Comparison of ENCODE assay signal across 20 cellular contexts in the genomic region with DNA sequence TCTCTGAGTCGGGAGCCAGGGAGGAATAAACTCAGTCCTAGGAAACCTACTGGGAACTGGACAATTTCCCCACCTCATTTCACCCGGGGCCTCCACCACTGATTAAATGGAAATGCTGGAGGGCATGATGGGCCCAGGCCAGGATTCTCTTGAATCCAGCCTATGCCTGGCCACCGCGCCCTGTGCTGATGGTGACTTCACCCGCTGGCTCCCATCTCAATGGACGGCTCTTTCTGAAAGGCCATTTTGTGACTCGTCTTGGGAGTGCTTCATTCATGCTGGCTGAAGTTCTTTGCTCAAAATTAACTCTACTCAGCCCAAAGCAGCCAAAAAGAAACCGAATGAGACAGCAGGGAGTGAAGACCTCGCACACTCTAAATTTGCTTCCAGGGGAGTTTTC.
A peak's percentile ranks its signal among the peaks of the same experiment; 100 is the strongest.
DNase-seq lines count a peak whose midpoint lies in the region; ATAC-seq and TF ChIP-seq lines count a peak whose summit lies in the region.
"Had no signal": no experiment of that assay in that cellular context is flagged by ENCODE, and none has a peak within 500 bp of the region (broad histone marks: within the 10 kb centered on the region; RNA-seq: fewer than 3 reads in every experiment).

No MANE protein-coding gene starts in this region.

- ATAC-seq in HG03159 (IDR thresholded peaks at IDR 0.05; ENCODE audit: unreplicated experiment) = no peak
- no peak for ATAC-seq in CD8-positive, alpha-beta T cell
- no peak for ATAC-seq in HG02970 (IDR thresholded peaks at IDR 0.05; ENCODE audit: low FRiP score, unreplicated experiment)
- ATAC-seq: activated CD4-positive, CD25-positive, alpha-beta regulatory T cell treated with anti-CD3 and anti-CD28 coated beads, Interleukin-2, amount 50 U/mL, for 24 hours; naive thymus-derived CD4-positive, alpha-beta T cell; stimulated activated naive CD8-positive, alpha-beta T cell treated with anti-CD3 and anti-CD28 coated beads, Interleukin-15, Interleukin-2, amounts not matched to agents 100 U/mL and 50 U/mL, for 24 hours had no signal

- 70% methylated on average over 9 of the region's 9 CpGs for WGBS in suprapubic skin

- POLR2A ChIA-PET in CD8-positive, alpha-beta T cell (lab: Charles Lee) = no interaction called here

- peak overlapping the region; percentile 56 for H3K27ac ChIP-seq in suprapubic skin
- H3K27ac ChIP-seq in CD8-positive, alpha-beta T cell (ENCODE audit: low read depth, low read length) = no peak overlapping the region
- H3K27ac ChIP-seq: lower lobe of right lung had no signal

- H3K27ac Mint-ChIP-seq in nephron = peak overlapping the region; percentile 80 to 82 (median 82)
- no peak overlapping the region for H3K27ac Mint-ChIP-seq in CD8-positive, alpha-beta T cell
- H3K27ac Mint-ChIP-seq: activated T-helper 2 cell treated with anti-CD3 and anti-CD28 coated beads, Interferon-gamma antibody, Interleukin-2, Interleukin-4, amounts not matched to agents 10 μg/mL and 5 μg/mL and 100 μg/mL, durations not matched to agents 14 hours and 24 hours and 36 hours; naive thymus-derived CD4-positive, alpha-beta T cell had no signal

- H3K27me3 Mint-ChIP-seq in nephron (ENCODE audit: low read depth) = peaks cover 7% of the 10 kb centered on the region
- no peaks in the 10 kb centered on the region for H3K27me3 Mint-ChIP-seq in CD8-positive, alpha-beta T cell (ENCODE audit: low read depth)
- H3K27me3 Mint-ChIP-seq: naive thymus-derived CD4-positive, alpha-beta T cell had no signal

- no peaks in the 10 kb centered on the region for H3K4me1 ChIP-seq in suprapubic skin
- H3K4me1 ChIP-seq in CD8-positive, alpha-beta T cell (ENCODE audit: insufficient read depth, low read length) = peaks cover 5% of the 10 kb centered on the region
- H3K4me1 ChIP-seq: lower lobe of right lung had no signal

- no peak for TF ChIP-seq POLR2A in suprapubic skin (IDR thresholded peaks at IDR 0.05)

- peaks cover 3% of the 10 kb centered on the region for H3K9me3 Mint-ChIP-seq in nephron
- no peaks in the 10 kb centered on the region for H3K9me3 Mint-ChIP-seq in CD8-positive, alpha-beta T cell
- H3K9me3 Mint-ChIP-seq: activated T-helper 2 cell treated with anti-CD3 and anti-CD28 coated beads, Interferon-gamma antibody, Interleukin-2, Interleukin-4, amounts not matched to agents 10 μg/mL and 5 μg/mL and 100 μg/mL, durations not matched to agents 14 hours and 24 hours and 36 hours; naive thymus-derived CD4-positive, alpha-beta T cell had no signal

- DNase-seq in MG63 = peak; percentile 62
- peak; percentile 63 for DNase-seq in globus pallidus (ENCODE audit: low spot score)
- DNase-seq in suprapubic skin (ENCODE audit: low spot score in 2 of 2) = peak; percentile 66 to 81
- DNase-seq in Kasumi-1 (lab: John Stamatoyannopoulos, UW) = no peak
- no peak for DNase-seq in CD8-positive, alpha-beta T cell
- DNase-seq: foreskin melanocyte; lower lobe of right lung; MM.1S; naive thymus-derived CD4-positive, alpha-beta T cell; NCI-H1694; NCI-H446 treated with DMSO at 0.1 percent for 48 hours; SHP77; stimulated activated naive CD8-positive, alpha-beta T cell treated with anti-CD3 and anti-CD28 coated beads, Interleukin-15, Interleukin-2, amounts not matched to agents 100 U/mL and 50 U/mL, for 24 hours; T-helper 2 cell had no signal

- H3K4me1 Mint-ChIP-seq in nephron = peaks cover 29% of the 10 kb centered on the region
- H3K4me1 Mint-ChIP-seq in CD8-positive, alpha-beta T cell (ENCODE audit: low read depth) = peaks cover 15% of the 10 kb centered on the region

- intact Hi-C loops in CD8-positive, alpha-beta T cell (cut with DNase I, micrococcal nuclease) = loop anchor here in 1 of 2 experiments (5.0 kb wide), 1 partner anchor 47 kb away; no protein-coding TSS in a partner anchor

- H3K9me3 ChIP-seq in MG63 (no peaks in the 10 kb centered on the region), suprapubic skin (no peaks in the 10 kb centered on the region)
- no peaks in the 10 kb centered on the region for H3K9me3 ChIP-seq in CD8-positive, alpha-beta T cell (ENCODE audit: low read length)
- H3K9me3 ChIP-seq: adrenal gland, lower lobe of right lung had no signal

- no peak overlapping the region for H3K4me3 Mint-ChIP-seq in nephron
- H3K4me3 Mint-ChIP-seq in CD8-positive, alpha-beta T cell = no peak overlapping the region
- H3K4me3 Mint-ChIP-seq: naive thymus-derived CD4-positive, alpha-beta T cell had no signal

- H3K36me3 ChIP-seq in MG63 (no peaks in the 10 kb centered on the region), suprapubic skin (no peaks in the 10 kb centered on the region)
- no peaks in the 10 kb centered on the region for H3K36me3 ChIP-seq in CD8-positive, alpha-beta T cell (ENCODE audit: insufficient read depth, low read length)
- H3K36me3 ChIP-seq: adrenal gland, lower lobe of right lung had no signal

- H3K27me3 ChIP-seq in MG63 = no peaks in the 10 kb centered on the region
- no peaks in the 10 kb centered on the region for H3K27me3 ChIP-seq in suprapubic skin
- H3K27me3 ChIP-seq in CD8-positive, alpha-beta T cell (ENCODE audit: insufficient read depth, low read length) = no peaks in the 10 kb centered on the region
- H3K27me3 ChIP-seq: adrenal gland had no signal

- no peak for TF ChIP-seq CTCF in nephron (IDR thresholded peaks at IDR 0.05; ENCODE audit: unreplicated experiment in 3 of 3)
- TF ChIP-seq CTCF in suprapubic skin (IDR thresholded peaks at IDR 0.05) = no peak
- no peak for TF ChIP-seq CTCF in CD8-positive, alpha-beta T cell (IDR thresholded peaks at IDR 0.05)

- CTCF ChIA-PET in CD8-positive, alpha-beta T cell (lab: Charles Lee) = no interaction called here

- no peak for TF ChIP-seq EP300 in suprapubic skin (IDR thresholded peaks at IDR 0.05)

- H3K4me3 ChIP-seq in MG63 (no peak overlapping the region), suprapubic skin (no peak overlapping the region)
- H3K4me3 ChIP-seq in CD8-positive, alpha-beta T cell (ENCODE audit: low read depth, low read length) = no peak overlapping the region
- H3K4me3 ChIP-seq: adrenal gland, lower lobe of right lung had no signal

- H3K36me3 Mint-ChIP-seq in nephron (ENCODE audit: low read depth) = no peaks in the 10 kb centered on the region
- H3K36me3 Mint-ChIP-seq in CD8-positive, alpha-beta T cell = no peaks in the 10 kb centered on the region

Comparison
In these comparisons a context has a peak if more than half of its experiments do, and no peak if none do; other contexts are left out.
1. DNase-seq: peak in MG63 (single experiment), globus pallidus (single experiment) and suprapubic skin (2 of 2); none in Kasumi-1 (0 of 2) and CD8-positive, alpha-beta T cell (0 of 7).